Comparison of ENCODE assay signal across 19 cellular contexts in genomic region chr15:37425541-37425940, GRCh38.
"Had no signal": no experiment of that assay in that cellular context is flagged by ENCODE, and none has a peak within 500 bp of the region (broad histone marks: within the 10 kb centered on the region; RNA-seq: fewer than 3 reads in every experiment).

No MANE protein-coding gene starts in this region.

- H3K9me3 ChIP-seq: neutrophil, stomach, testis, upper lobe of left lung had no signal

- H3K36me3 ChIP-seq: left lung, neutrophil, stomach, upper lobe of left lung had no signal

- H3K27ac ChIP-seq: dorsolateral prefrontal cortex, left lung, neutrophil, stomach, testis, upper lobe of left lung had no signal

- H3K9me3 Mint-ChIP-seq: activated naive CD4-positive, alpha-beta T cell treated with anti-CD3 and anti-CD28 coated beads, Interleukin-2, amount 50 U/mL, for 24 hours; memory B cell had no signal

- H3K4me3 ChIP-seq: dorsolateral prefrontal cortex, left lung, stomach, testis, upper lobe of left lung had no signal

- H3K4me3 Mint-ChIP-seq: activated CD4-positive, alpha-beta memory T cell treated with anti-CD3 and anti-CD28 coated beads, Interleukin-2, amount 10 ng/mL, durations not matched to agents 7 days and 5 days; activated CD4-positive, alpha-beta T cell treated with anti-CD3 and anti-CD28 coated beads for 36 hours; activated naive CD4-positive, alpha-beta T cell treated with anti-CD3 and anti-CD28 coated beads, Interleukin-2, amount 50 U/mL, for 24 hours; activated T-cell treated with anti-CD3 and anti-CD28 coated beads, Interleukin-2, amount 50 U/mL, for 4 hours; memory B cell; naive thymus-derived CD8-positive, alpha-beta T cell; T-helper 17 cell had no signal

- H3K27me3 Mint-ChIP-seq: activated CD4-positive, alpha-beta memory T cell treated with anti-CD3 and anti-CD28 coated beads, Interleukin-2, amount 10 ng/mL, durations not matched to agents 7 days and 5 days; activated CD4-positive, alpha-beta T cell treated with anti-CD3 and anti-CD28 coated beads for 36 hours; activated naive CD4-positive, alpha-beta T cell treated with anti-CD3 and anti-CD28 coated beads, Interleukin-2, amount 50 U/mL, for 24 hours; memory B cell; T-helper 17 cell had no signal

- ATAC-seq: activated CD4-positive, alpha-beta T cell treated with anti-CD3 and anti-CD28 coated beads for 36 hours; activated T-cell treated with anti-CD3 and anti-CD28 coated beads, Interleukin-2, amount 50 U/mL, for 4 hours; esophagus mucosa; left lung; naive thymus-derived CD8-positive, alpha-beta T cell; T-helper 17 cell had no signal

- DNase-seq: activated CD4-positive, alpha-beta memory T cell treated with anti-CD3 and anti-CD28 coated beads, Interleukin-2, amount 10 ng/mL, durations not matched to agents 7 days and 5 days; activated CD4-positive, alpha-beta T cell treated with anti-CD3 and anti-CD28 coated beads for 36 hours; activated effector memory CD4-positive, alpha-beta T cell treated with Interleukin-2 at 50 U/mL for 16 hours; activated T-cell treated with anti-CD3 and anti-CD28 coated beads, Interleukin-2, amount 50 U/mL, for 4 hours; dorsolateral prefrontal cortex; hippocampal formation; kidney; left lung; naive thymus-derived CD8-positive, alpha-beta T cell; stimulated activated CD4-positive, alpha-beta T cell treated with anti-CD3 and anti-CD28 coated beads, Interleukin-12 subunit alpha, Interleukin-12 subunit beta, amount 100 ng/mL, for 4 hours; stimulated activated CD4-positive, alpha-beta T cell treated with anti-CD3 and anti-CD28 coated beads, Interleukin-2, amount 100 ng/mL, for 24 hours; stomach; T-helper 17 cell; testis; upper lobe of left lung had no signal

- H3K27me3 ChIP-seq: left lung, neutrophil, stomach, testis, upper lobe of left lung had no signal

- H3K36me3 Mint-ChIP-seq: activated naive CD4-positive, alpha-beta T cell treated with anti-CD3 and anti-CD28 coated beads, Interleukin-2, amount 50 U/mL, for 24 hours; memory B cell; naive thymus-derived CD8-positive, alpha-beta T cell had no signal

- H3K27ac Mint-ChIP-seq: activated CD4-positive, alpha-beta memory T cell treated with anti-CD3 and anti-CD28 coated beads, Interleukin-2, amount 10 ng/mL, durations not matched to agents 7 days and 5 days; activated CD4-positive, alpha-beta T cell treated with anti-CD3 and anti-CD28 coated beads for 36 hours; activated naive CD4-positive, alpha-beta T cell treated with anti-CD3 and anti-CD28 coated beads, Interleukin-2, amount 50 U/mL, for 24 hours; memory B cell; naive thymus-derived CD8-positive, alpha-beta T cell; T-helper 17 cell had no signal

- H3K4me1 Mint-ChIP-seq: activated CD4-positive, alpha-beta memory T cell treated with anti-CD3 and anti-CD28 coated beads, Interleukin-2, amount 10 ng/mL, durations not matched to agents 7 days and 5 days; activated CD4-positive, alpha-beta T cell treated with anti-CD3 and anti-CD28 coated beads for 36 hours; activated naive CD4-positive, alpha-beta T cell treated with anti-CD3 and anti-CD28 coated beads, Interleukin-2, amount 50 U/mL, for 24 hours; memory B cell; naive thymus-derived CD8-positive, alpha-beta T cell; T-helper 17 cell had no signal

- H3K4me1 ChIP-seq: left lung, stomach, testis, upper lobe of left lung had no signal
